8 cellular contexts compared by ENCODE assay signal in genomic region chr9:35161713-35162604, GRCh38. TPM values are rescaled to one million over a fixed set of nuclear protein-coding genes. Genes with fewer than 3 reads are reported as not detected.
DNase-seq lines count a peak whose midpoint lies in the region; ATAC-seq, FAIRE-seq and TF ChIP-seq lines count a peak whose summit lies in the region.

UNC13B (plus strand) TSS chr9:35162009; CDS start chr9:35162284, 275 bp downstream.

- peak within 1 kb of the TSS; percentile 98 for H2AFZ ChIP-seq in Loucy (ENCODE audit: low read length)
- peak within 1 kb of the TSS; percentile 88 for H2AFZ ChIP-seq in neural progenitor cell (replicated peaks)

- peak within 1 kb of the TSS; percentile 62 for H3K9ac ChIP-seq in Loucy (ENCODE audit: low read depth, low read length, poor library complexity, severe bottlenecking)
- peak within 1 kb of the TSS; percentile 42 for H3K9ac ChIP-seq in neural progenitor cell

- intact Hi-C loops in Caco-2 (cut with micrococcal nuclease; ENCODE audit: unreplicated experiment): loop anchor here (1.0 to 5.0 kb wide), 3 partner anchors 46 to 97 kb away; no protein-coding TSS in a partner anchor
- intact Hi-C loops in stomach (cut with DNase I; ENCODE audit: low total_unique reads): no loop called here

- peak within 1 kb of the TSS; percentile 80 for H3K4me3 Mint-ChIP-seq in Caco-2 (ENCODE audit: unreplicated experiment)
- H3K4me3 Mint-ChIP-seq in activated naive CD4-positive, alpha-beta T cell treated with anti-CD3 and anti-CD28 coated beads, Interleukin-2, amount 10 ng/mL, durations not matched to agents 7 days and 5 days: peak within 1 kb of the TSS; percentile 87
- peak within 1 kb of the TSS; percentile 93 for H3K4me3 Mint-ChIP-seq in neural progenitor cell

- TF ChIP-seq CTCF in Caco-2 (IDR thresholded peaks at IDR 0.05; ENCODE audit: insufficient read depth in 1 of 2, low read depth in 1 of 2, low read length in 1 of 2, severe bottlenecking in 1 of 2, unreplicated experiment in 1 of 2) (peak in 1 of 2 experiments; percentile 16), Loucy (conservative IDR thresholded peaks at IDR 0.05; ENCODE audit: low read length) (no peak), neural progenitor cell (IDR thresholded peaks at IDR 0.05) (peak; percentile 28), stomach (IDR thresholded peaks at IDR 0.05) (no peak)

- WGBS in stomach, 5 donors: 1% methylated on average over 53 to 70 of the region's 70 CpGs

- no peaks in the 10 kb centered on the region for H3K9me3 ChIP-seq in Caco-2
- H3K9me3 ChIP-seq in Loucy (ENCODE audit: insufficient read depth, low read depth, low read length): no peaks in the 10 kb centered on the region
- no peaks in the 10 kb centered on the region for H3K9me3 ChIP-seq in SJCRH30 (replicated peaks)
- H3K9me3 ChIP-seq in neural progenitor cell (ENCODE audit: low read depth): no peaks in the 10 kb centered on the region
- H3K9me3 ChIP-seq in stomach: no peaks in the 10 kb centered on the region

- H3K9me2 ChIP-seq in Loucy (replicated peaks; ENCODE audit: low read depth, low read length): no peaks in the 10 kb centered on the region

- TF ChIP-seq POLR2A in stomach (IDR thresholded peaks at IDR 0.05): peak in 2 of 4 donors; percentile 38 to 88

- H3K27me3 ChIP-seq in Caco-2 (replicated peaks; ENCODE audit: control insufficient read depth, insufficient read depth, low read length): no peaks in the 10 kb centered on the region
- no peaks in the 10 kb centered on the region for H3K27me3 ChIP-seq in Loucy (ENCODE audit: insufficient read depth, low read length, poor library complexity, severe bottlenecking)
- no peaks in the 10 kb centered on the region for H3K27me3 ChIP-seq in SJCRH30
- H3K27me3 ChIP-seq in neural progenitor cell: no peaks in the 10 kb centered on the region
- H3K27me3 ChIP-seq in stomach: no peaks in the 10 kb centered on the region

- H3K27me3 Mint-ChIP-seq in Caco-2 (ENCODE audit: insufficient read depth, unreplicated experiment) (no peaks in the 10 kb centered on the region), neural progenitor cell (ENCODE audit: insufficient read depth, low read depth) (peaks cover 3% of the 10 kb centered on the region)
- H3K27me3 Mint-ChIP-seq in activated naive CD4-positive, alpha-beta T cell treated with anti-CD3 and anti-CD28 coated beads, Interleukin-2, amount 10 ng/mL, durations not matched to agents 7 days and 5 days: peaks cover 29% of the 10 kb centered on the region

- H3K9me3 Mint-ChIP-seq in Caco-2 (ENCODE audit: unreplicated experiment): no peaks in the 10 kb centered on the region
- H3K9me3 Mint-ChIP-seq in activated naive CD4-positive, alpha-beta T cell treated with anti-CD3 and anti-CD28 coated beads, Interleukin-2, amount 10 ng/mL, durations not matched to agents 7 days and 5 days: peaks cover 6% of the 10 kb centered on the region
- H3K9me3 Mint-ChIP-seq in neural progenitor cell: peaks cover 6% of the 10 kb centered on the region

- H4K20me1 ChIP-seq in Loucy (ENCODE audit: insufficient read depth, low read length, poor library complexity, severe bottlenecking) (no peaks in the 10 kb centered on the region), neural progenitor cell (ENCODE audit: low read depth) (no peaks in the 10 kb centered on the region)

- H3F3A ChIP-seq in Loucy (ENCODE audit: low read depth) (peaks cover 4% of the 10 kb centered on the region; the same call in 1 of the 2 replicates), neural progenitor cell (ENCODE audit: low read depth) (peaks cover 16% of the 10 kb centered on the region)

- FAIRE-seq in frontal cortex (lab: Jason Lieb, UNC): no peak

- H3K4me2 ChIP-seq in Loucy (ENCODE audit: low read depth, low read length, poor library complexity, severe bottlenecking) (peak within 1 kb of the TSS; percentile 90), neural progenitor cell (peak within 1 kb of the TSS; percentile 87)

- H3K36me3 Mint-ChIP-seq in Caco-2 (ENCODE audit: insufficient read depth, unreplicated experiment) (no peaks in the 10 kb centered on the region), neural progenitor cell (peaks cover 2% of the 10 kb centered on the region)
- no peaks in the 10 kb centered on the region for H3K36me3 Mint-ChIP-seq in activated naive CD4-positive, alpha-beta T cell treated with anti-CD3 and anti-CD28 coated beads, Interleukin-2, amount 10 ng/mL, durations not matched to agents 7 days and 5 days

- H3K79me2 ChIP-seq in Loucy (ENCODE audit: insufficient read depth, low read length) (no peaks in the 10 kb centered on the region), neural progenitor cell (ENCODE audit: low read depth) (peaks cover 41% of the 10 kb centered on the region)

- H3K4me3 ChIP-seq in Caco-2 (ENCODE audit: low read depth, low read length): peak within 1 kb of the TSS; percentile 78
- H3K4me3 ChIP-seq in Loucy (ENCODE audit: low read length, poor library complexity, severe bottlenecking): peak within 1 kb of the TSS; percentile 77
- peak within 1 kb of the TSS; percentile 69 for H3K4me3 ChIP-seq in SJCRH30
- H3K4me3 ChIP-seq in neural progenitor cell: peak within 1 kb of the TSS; percentile 85
- H3K4me3 ChIP-seq in stomach: peak within 1 kb of the TSS; percentile 64 to 80 (median 76)

- H3K4me1 ChIP-seq in Caco-2 (peaks cover 10% of the 10 kb centered on the region), Loucy (ENCODE audit: insufficient read depth, low read length, poor library complexity, severe bottlenecking) (peaks cover 36% of the 10 kb centered on the region), SJCRH30 (peaks cover 4% of the 10 kb centered on the region; the same call in 1 of the 2 replicates), neural progenitor cell (peaks cover 12% of the 10 kb centered on the region), stomach (peaks cover 7 to 40% (median 20%) of the 10 kb centered on the region in 4 donors)

- TF ChIP-seq EP300 in stomach (IDR thresholded peaks at IDR 0.05): no peak

- no TSS peak for BruUV-seq in Caco-2 (replicated peaks; lab: Mats Ljungman, UMichigan)

- POLR2A ChIA-PET in Caco-2 (lab: Charles Lee): interaction anchor here (0.5 to 1.8 kb wide), 7 partner anchors 15 to 503 kb away, joined by 3 to 11 read pairs (median 3); partner anchors contain the start of genes ARHGEF39, ATOSB and STOML2

- CTCF ChIA-PET in Caco-2 (lab: Charles Lee): interaction anchor here (0.6 to 1.9 kb wide), 11 partner anchors 12 to 442 kb away, joined by 3 to 14 read pairs (median 5); partner anchors contain the start of genes ATOSB and RUSC2
- CTCF ChIA-PET in activated naive CD4-positive, alpha-beta T cell treated with anti-CD3 and anti-CD28 coated beads, Interleukin-2, amount 10 ng/mL, durations not matched to agents 7 days and 5 days (lab: Charles Lee): interaction anchor here (1.5 to 1.7 kb wide), 2 partner anchors 46 to 97 kb away, joined by 3 to 4 read pairs; partner anchors contain the start of gene ATOSB

- peak; percentile 61 for ATAC-seq in GM21717 (IDR thresholded peaks at IDR 0.05; ENCODE audit: unreplicated experiment)

- H3K27ac Mint-ChIP-seq in Caco-2 (ENCODE audit: unreplicated experiment) (peak within 1 kb of the TSS; percentile 79), neural progenitor cell (peak within 1 kb of the TSS; percentile 93)
- H3K27ac Mint-ChIP-seq in activated naive CD4-positive, alpha-beta T cell treated with anti-CD3 and anti-CD28 coated beads, Interleukin-2, amount 10 ng/mL, durations not matched to agents 7 days and 5 days: no peak within 1 kb of the TSS

- no peaks in the 10 kb centered on the region for H3K36me3 ChIP-seq in Caco-2 (ENCODE audit: control insufficient read depth, insufficient read depth, low read length)
- H3K36me3 ChIP-seq in Loucy (ENCODE audit: insufficient read depth, low read length): no peaks in the 10 kb centered on the region
- no peaks in the 10 kb centered on the region for H3K36me3 ChIP-seq in SJCRH30
- no peaks in the 10 kb centered on the region for H3K36me3 ChIP-seq in neural progenitor cell
- no peaks in the 10 kb centered on the region for H3K36me3 ChIP-seq in stomach

- H3K27ac ChIP-seq in SJCRH30 (no peak within 1 kb of the TSS), neural progenitor cell (no peak within 1 kb of the TSS), stomach (peak within 1 kb of the TSS; percentile 84 to 96 (median 94))

- no peaks in the 10 kb centered on the region for H3K4me1 Mint-ChIP-seq in Caco-2 (ENCODE audit: low read depth, unreplicated experiment)
- peaks cover 33% of the 10 kb centered on the region for H3K4me1 Mint-ChIP-seq in activated naive CD4-positive, alpha-beta T cell treated with anti-CD3 and anti-CD28 coated beads, Interleukin-2, amount 10 ng/mL, durations not matched to agents 7 days and 5 days
- H3K4me1 Mint-ChIP-seq in neural progenitor cell: peaks cover 19% of the 10 kb centered on the region

- peak; percentile 95 to 97 for DNase-seq in Caco-2
- DNase-seq in SJCRH30: peak; percentile 84 to 87
- DNase-seq in activated naive CD4-positive, alpha-beta T cell treated with anti-CD3 and anti-CD28 coated beads, Interleukin-2, amount 10 ng/mL, durations not matched to agents 7 days and 5 days: peak; percentile 80
- peak; percentile 91 to 96 for DNase-seq in frontal cortex (ENCODE audit: low spot score in 2 of 2)
- peak; percentile 98 for DNase-seq in neural progenitor cell (ENCODE audit: low spot score)
- DNase-seq in stomach: peak; percentile 97

RNA-seq across cellular contexts. Expression of gene UNC13B, which starts in this region (rescaled TPM):
- total RNA-seq in Caco-2 (2022): 19.7 and 20.8 TPM in 2 replicates
- total RNA-seq in SJCRH30 (2014; rRNA removed; shearing (Covaris generic)): 2.0 and 2.3 TPM in 2 replicates
- total RNA-seq in frontal cortex: 17.9 TPM
- 40.7 and 44.4 TPM in 2 replicates for total RNA-seq in neural progenitor cell (ENCODE audit: low replicate concordance)
- total RNA-seq in stomach: 10 to 100 TPM; 15.8 to 68.7 (median 51.9) TPM
- polyA plus RNA-seq in stomach: 10 to 100 TPM in 2 of 3 donors, 1 to 10 TPM in 1; 8.9 to 13.3 (median 13.3) TPM

Comparison
In these comparisons a context has a peak if more than half of its experiments do, and no peak if none do; other contexts are left out.
1. H3K27ac ChIP-seq: peak in stomach (5 of 5); none in SJCRH30 (single experiment) and neural progenitor cell (single experiment).
2. Peak in every context shown above with its lines, with median percentiles within 50 percentile points of each other: DNase-seq, H3K4me3 ChIP-seq and H3K4me3 Mint-ChIP-seq.